In the genomic region with DNA sequence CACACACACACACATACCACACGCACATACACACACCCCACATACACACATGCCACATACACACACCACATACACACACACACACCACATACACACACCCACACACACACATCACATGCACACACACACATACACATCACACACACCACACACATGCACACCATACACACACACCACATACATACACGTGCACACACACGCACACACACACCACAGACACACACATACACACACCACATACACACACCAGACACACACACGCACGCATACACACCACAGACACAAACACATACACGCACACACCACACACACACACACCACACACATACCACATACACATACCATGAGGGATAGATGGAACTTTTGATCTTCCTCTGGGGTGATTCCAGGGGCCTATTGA, we compare ENCODE assay signal across 1 cellular context.
TF ChIP-seq lines count a peak whose summit lies in the region.

No MANE protein-coding gene starts in this region.

TF ChIP-seq in IMR-90, 13 proteins besides CTCF, POLR2A, EP300 and RAD21 (continued from another document):
- TF ChIP-seq, protein P1, sequence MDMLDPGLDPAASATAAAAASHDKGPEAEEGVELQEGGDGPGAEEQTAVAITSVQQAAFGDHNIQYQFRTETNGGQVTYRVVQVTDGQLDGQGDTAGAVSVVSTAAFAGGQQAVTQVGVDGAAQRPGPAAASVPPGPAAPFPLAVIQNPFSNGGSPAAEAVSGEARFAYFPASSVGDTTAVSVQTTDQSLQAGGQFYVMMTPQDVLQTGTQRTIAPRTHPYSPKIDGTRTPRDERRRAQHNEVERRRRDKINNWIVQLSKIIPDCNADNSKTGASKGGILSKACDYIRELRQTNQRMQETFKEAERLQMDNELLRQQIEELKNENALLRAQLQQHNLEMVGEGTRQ (IDR thresholded peaks at IDR 0.05; ENCODE audit: low read depth, low read length) = no peak
- TF ChIP-seq MXI1 (IDR thresholded peaks at IDR 0.05; ENCODE audit: borderline replicate concordance, low read depth, low read length) = no peak
- TF ChIP-seq, protein P2, sequence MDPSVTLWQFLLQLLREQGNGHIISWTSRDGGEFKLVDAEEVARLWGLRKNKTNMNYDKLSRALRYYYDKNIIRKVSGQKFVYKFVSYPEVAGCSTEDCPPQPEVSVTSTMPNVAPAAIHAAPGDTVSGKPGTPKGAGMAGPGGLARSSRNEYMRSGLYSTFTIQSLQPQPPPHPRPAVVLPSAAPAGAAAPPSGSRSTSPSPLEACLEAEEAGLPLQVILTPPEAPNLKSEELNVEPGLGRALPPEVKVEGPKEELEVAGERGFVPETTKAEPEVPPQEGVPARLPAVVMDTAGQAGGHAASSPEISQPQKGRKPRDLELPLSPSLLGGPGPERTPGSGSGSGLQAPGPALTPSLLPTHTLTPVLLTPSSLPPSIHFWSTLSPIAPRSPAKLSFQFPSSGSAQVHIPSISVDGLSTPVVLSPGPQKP (IDR thresholded peaks at IDR 0.05; ENCODE audit: borderline replicate concordance, low read depth, low read length) = no peak
- TF ChIP-seq MAFK (IDR thresholded peaks at IDR 0.05; ENCODE audit: low read depth, low read length) = no peak
- TF ChIP-seq BHLHE40 (IDR thresholded peaks at IDR 0.05; ENCODE audit: low read depth, low read length) = no peak
- TF ChIP-seq RCOR1 (IDR thresholded peaks at IDR 0.05; ENCODE audit: insufficient replicate concordance, low read length) = no peak
